In genomic region chr10:72625608-72626443, GRCh38 we compare ENCODE assay signal across 8 cellular contexts. TPM values are rescaled to one million over a fixed set of nuclear protein-coding genes. Genes with fewer than 3 reads are reported as not detected.
DNase-seq lines count a peak whose midpoint lies in the region; ATAC-seq, FAIRE-seq and TF ChIP-seq lines count a peak whose summit lies in the region.

A gene with protein sequence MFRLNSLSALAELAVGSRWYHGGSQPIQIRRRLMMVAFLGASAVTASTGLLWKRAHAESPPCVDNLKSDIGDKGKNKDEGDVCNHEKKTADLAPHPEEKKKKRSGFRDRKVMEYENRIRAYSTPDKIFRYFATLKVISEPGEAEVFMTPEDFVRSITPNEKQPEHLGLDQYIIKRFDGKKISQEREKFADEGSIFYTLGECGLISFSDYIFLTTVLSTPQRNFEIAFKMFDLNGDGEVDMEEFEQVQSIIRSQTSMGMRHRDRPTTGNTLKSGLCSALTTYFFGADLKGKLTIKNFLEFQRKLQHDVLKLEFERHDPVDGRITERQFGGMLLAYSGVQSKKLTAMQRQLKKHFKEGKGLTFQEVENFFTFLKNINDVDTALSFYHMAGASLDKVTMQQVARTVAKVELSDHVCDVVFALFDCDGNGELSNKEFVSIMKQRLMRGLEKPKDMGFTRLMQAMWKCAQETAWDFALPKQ (minus strand): TSS chr10:72626079. CDS start chr10:72566793, 59,286 bp downstream.

- H3K4me3 ChIP-seq in psoas muscle, result peak within 1 kb of the TSS; percentile 87

- intact Hi-C loops in left ventricle myocardium superior (cut with micrococcal nuclease), result no loop called here
- intact Hi-C loops in psoas muscle (cut with DNase I), result loop anchor here (5.0 kb wide), 2 partner anchors 61 to 66 kb away; partner anchors contain the start of gene MCU (in 1 of the 2)

- ATAC-seq in HG02885 (IDR thresholded peaks at IDR 0.05; ENCODE audit: poor library complexity, unreplicated experiment) (peak; percentile 96), left ventricle myocardium superior (peak; percentile 100), psoas muscle (peak; percentile 100)

- peak; percentile 74 for FAIRE-seq in urothelium cell line (lab: Jason Lieb, UNC)

- H3K27ac ChIP-seq in angular gyrus (ENCODE audit: low read depth, low read length), result peak within 1 kb of the TSS; percentile 76
- H3K27ac ChIP-seq in psoas muscle, result peak within 1 kb of the TSS; percentile 86

- 0% methylated on average over 46 to 49 of the region's 49 CpGs for WGBS in psoas muscle, 3 donors

- no peak for TF ChIP-seq CTCF in psoas muscle (IDR thresholded peaks at IDR 0.05)

- no peaks in the 10 kb centered on the region for H3K36me3 ChIP-seq in psoas muscle (ENCODE audit: insufficient read depth in 1 of 2, low read depth in 1 of 2)

- no peaks in the 10 kb centered on the region for H3K27me3 ChIP-seq in psoas muscle (ENCODE audit: insufficient read depth in 3 of 3, low read length in 2 of 3)

- DNase-seq in NCI-H187 (lab: John Stamatoyannopoulos, UW) (peak; percentile 85 to 86), T-helper 2 cell (peak; percentile 78 to 96 (median 88)), left ventricle myocardium superior (peak; percentile 95), psoas muscle (peak; percentile 96 to 97), urothelium cell line (ENCODE audit: low spot score) (peak; percentile 99)

- no peaks in the 10 kb centered on the region for H3K9me3 ChIP-seq in psoas muscle

- H3K4me1 ChIP-seq in psoas muscle, result peaks cover 19% of the 10 kb centered on the region

- peak; percentile 83 for TF ChIP-seq POLR2A in GM15510 (IDR thresholded peaks at IDR 0.05; ENCODE audit: borderline replicate concordance, extremely low read depth, insufficient read length)

RNA-seq across cellular contexts. Expression of the gene that starts here (rescaled TPM):
- total RNA-seq in left ventricle myocardium superior (37.6 TPM), psoas muscle (10 to 100 TPM; 37.3 to 57.8 (median 46.6) TPM)
- polyA plus RNA-seq in psoas muscle, result 10 to 100 TPM; 31.0 to 34.8 (median 33.5) TPM

Comparison
In these comparisons a context has a peak if more than half of its experiments do, and no peak if none do; other contexts are left out.
1. Peak in every context shown above with its lines: DNase-seq, ATAC-seq, H3K4me3 ChIP-seq and H3K27ac ChIP-seq.